ENCODE assay signal across 10 cellular contexts in genomic region chr2:222864296-222864695, GRCh38. TPM values are rescaled to one million over a fixed set of nuclear protein-coding genes. Genes with fewer than 3 reads are reported as not detected.
A peak's percentile ranks its signal among the peaks of the same experiment; 100 is the strongest.
DNase-seq lines count a peak whose midpoint lies in the region; TF ChIP-seq lines count a peak whose summit lies in the region.
"Had no signal": no experiment of that assay in that cellular context is flagged by ENCODE, and none has a peak within 500 bp of the region (broad histone marks: within the 10 kb centered on the region; RNA-seq: fewer than 3 reads in every experiment).

No MANE protein-coding gene starts in this region.

- no peak overlapping the region for H2AFZ ChIP-seq in osteoblast (ENCODE audit: low read length)

- no peak overlapping the region for H3K4me2 ChIP-seq in osteoblast (ENCODE audit: insufficient read depth, low read length)

- peaks cover 57% of the 10 kb centered on the region for H4K20me1 ChIP-seq in osteoblast (ENCODE audit: insufficient read depth, low read length)

- peaks cover 38% of the 10 kb centered on the region for H3K4me1 ChIP-seq in osteoblast (ENCODE audit: insufficient read depth, low read length)

- H3K79me2 ChIP-seq in osteoblast (ENCODE audit: insufficient read depth, low read length): peaks cover 83% of the 10 kb centered on the region

- no peak overlapping the region for H3K27ac ChIP-seq in osteoblast (ENCODE audit: low read depth, low read length)

- H3K4me3 ChIP-seq in NB4 (ENCODE audit: low read depth, low read length): no peak overlapping the region
- H3K4me3 ChIP-seq in epithelial cell of esophagus (ENCODE audit: low read length): no peak overlapping the region
- H3K4me3 ChIP-seq in osteoblast (ENCODE audit: insufficient read depth, low read length): no peak overlapping the region

- H3K9me3 ChIP-seq in osteoblast (ENCODE audit: low read depth, low read length): no peaks in the 10 kb centered on the region

- TF ChIP-seq CTCF in NB4 (IDR thresholded peaks at IDR 0.05; ENCODE audit: low read depth, low read length) (no peak), epithelial cell of esophagus (IDR thresholded peaks at IDR 0.05; ENCODE audit: insufficient read depth, low read depth, low read length, missing control alignments) (no peak), osteoblast (IDR thresholded peaks at IDR 0.05; ENCODE audit: extremely low read depth, low read depth, low read length) (no peak)

- H3K36me3 ChIP-seq in osteoblast (ENCODE audit: insufficient read depth, low read length): no peaks in the 10 kb centered on the region

- no peak for TF ChIP-seq POLR2A in NB4 (IDR thresholded peaks at IDR 0.05; ENCODE audit: extremely low read depth, insufficient read length)

- no peaks in the 10 kb centered on the region for H3K27me3 ChIP-seq in osteoblast (ENCODE audit: insufficient read depth, low read length)

- DNase-seq in ELF-1 (ENCODE audit: low read depth, low spot score): peak; percentile 77
- peak; percentile 56 for DNase-seq in NB4 (ENCODE audit: low read depth)
- DNase-seq in epithelial cell of esophagus (ENCODE audit: low read depth): peak; percentile 58
- peak; percentile 82 for DNase-seq in osteoblast (ENCODE audit: insufficient read length, low spot score, missing footprints)
- no peak for DNase-seq in NCI-H1436 (lab: John Stamatoyannopoulos, UW)
- DNase-seq in stimulated activated CD4-positive, alpha-beta T cell treated with anti-CD3 and anti-CD28 coated beads, Interleukin-2, amount 100 ng/mL, for 48 hours: no peak
- no peak for DNase-seq in DMS79 treated with DMSO at 0.1 percent for 48 hours (lab: John Stamatoyannopoulos, UW)
- DNase-seq in NCI-H1694 (lab: John Stamatoyannopoulos, UW): no peak
- DNase-seq: activated naive CD4-positive, alpha-beta T cell treated with Interleukin-2 at 50 U/mL for 16 hours; NCI-H2171 had no signal

RNA-seq across cellular contexts. Expression of gene ACSL3, which starts 3.5 kb away (rescaled TPM):
- 166 and 170 TPM in 2 replicates for total RNA-seq in osteoblast

Comparison
In these comparisons a context has a peak if more than half of its experiments do, and no peak if none do; other contexts are left out.
1. DNase-seq: peak in ELF-1 (single experiment), NB4 (single experiment), epithelial cell of esophagus (single experiment) and osteoblast (single experiment); none in NCI-H1436 (single experiment), stimulated activated CD4-positive, alpha-beta T cell treated with anti-CD3 and anti-CD28 coated beads, Interleukin-2, amount 100 ng/mL, for 48 hours (0 of 2), DMS79 treated with DMSO at 0.1 percent for 48 hours (single experiment) and NCI-H1694 (single experiment).